14 cellular contexts compared by ENCODE assay signal in the genomic region with DNA sequence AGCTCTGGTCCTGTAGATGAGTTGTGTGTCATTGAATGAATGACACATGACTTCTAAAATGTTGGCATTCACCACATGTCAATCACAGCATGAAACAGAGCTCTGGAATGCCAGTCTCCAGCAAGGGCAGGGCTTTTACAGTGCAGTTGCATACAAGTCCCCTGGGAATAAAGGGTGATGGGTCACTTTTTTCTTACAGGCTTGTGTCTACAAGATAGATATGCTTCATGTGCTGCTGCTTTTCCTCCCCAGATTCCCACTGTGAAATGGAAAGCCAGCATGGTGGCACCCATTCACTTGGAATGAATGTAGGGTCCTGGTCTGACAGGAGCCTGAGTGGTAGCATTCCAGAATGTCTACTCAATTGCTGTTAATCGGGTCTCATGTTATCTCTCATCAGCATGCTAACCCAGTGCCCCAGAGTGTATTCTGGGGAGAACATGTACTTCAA.
A peak's percentile ranks its signal among the peaks of the same experiment; 100 is the strongest.
DNase-seq lines count a peak whose midpoint lies in the region; TF ChIP-seq lines count a peak whose summit lies in the region.
"Had no signal": no experiment of that assay in that cellular context is flagged by ENCODE, and none has a peak within 500 bp of the region (broad histone marks: within the 10 kb centered on the region; RNA-seq: fewer than 3 reads in every experiment).

No MANE protein-coding gene starts in this region.

- no peaks in the 10 kb centered on the region for H3K9me2 ChIP-seq in Loucy (replicated peaks; ENCODE audit: low read depth, low read length)

- in situ Hi-C loops in brain microvascular endothelial cell (cut with HindIII; ENCODE audit: low pct_ligation_motif_present, low sequenced_read_pairs), result no loop called here

- no peaks in the 10 kb centered on the region for H3K9me3 Mint-ChIP-seq in activated CD4-positive, alpha-beta memory T cell treated with anti-CD3 and anti-CD28 coated beads, Interleukin-2, amount 10 ng/mL, durations not matched to agents 7 days and 5 days

- no peaks in the 10 kb centered on the region for H3K36me3 Mint-ChIP-seq in activated CD4-positive, alpha-beta memory T cell treated with anti-CD3 and anti-CD28 coated beads, Interleukin-2, amount 10 ng/mL, durations not matched to agents 7 days and 5 days (ENCODE audit: low read depth)

- no peak overlapping the region for H3K4me3 Mint-ChIP-seq in activated CD4-positive, alpha-beta memory T cell treated with anti-CD3 and anti-CD28 coated beads, Interleukin-2, amount 10 ng/mL, durations not matched to agents 7 days and 5 days

- H3K36me3 ChIP-seq in Loucy (ENCODE audit: insufficient read depth, low read length) (no peaks in the 10 kb centered on the region), brain microvascular endothelial cell (replicated peaks) (no peaks in the 10 kb centered on the region)

- H4K20me1 ChIP-seq in Loucy (ENCODE audit: insufficient read depth, low read length, poor library complexity, severe bottlenecking), result no peaks in the 10 kb centered on the region

- no peaks in the 10 kb centered on the region for H3K9me3 ChIP-seq in Loucy (ENCODE audit: insufficient read depth, low read depth, low read length)

- CTCF ChIA-PET in activated CD4-positive, alpha-beta memory T cell treated with anti-CD3 and anti-CD28 coated beads, Interleukin-2, amount 10 ng/mL, durations not matched to agents 7 days and 5 days (lab: Charles Lee), result no interaction called here

- H2AFZ ChIP-seq in Loucy (ENCODE audit: low read length), result no peak overlapping the region

- H3K27me3 ChIP-seq in Loucy (ENCODE audit: insufficient read depth, low read length, poor library complexity, severe bottlenecking) (no peaks in the 10 kb centered on the region), brain microvascular endothelial cell (replicated peaks) (no peaks in the 10 kb centered on the region)

- no peaks in the 10 kb centered on the region for H3F3A ChIP-seq in Loucy (ENCODE audit: low read depth)

- H3K27me3 Mint-ChIP-seq in activated CD4-positive, alpha-beta memory T cell treated with anti-CD3 and anti-CD28 coated beads, Interleukin-2, amount 10 ng/mL, durations not matched to agents 7 days and 5 days, result peaks cover 2% of the 10 kb centered on the region

- peak; percentile 63 for DNase-seq in AG09309 (ENCODE audit: low read depth)
- DNase-seq in brain microvascular endothelial cell, result peak; percentile 89
- peak; percentile 61 for DNase-seq in kidney glomerular epithelial cell (lab: John Stamatoyannopoulos, UW)
- no peak for DNase-seq in DMS53 treated with DMSO at 0.1 percent for 48 hours (lab: John Stamatoyannopoulos, UW; ENCODE audit: unreplicated experiment)
- DNase-seq in nucleus accumbens (lab: John Stamatoyannopoulos, UW), result no peak
- DNase-seq in amygdala (lab: John Stamatoyannopoulos, UW), result no peak
- no peak for DNase-seq in activated CD4-positive, alpha-beta memory T cell treated with anti-CD3 and anti-CD28 coated beads, Interleukin-2, amount 10 ng/mL, durations not matched to agents 7 days and 5 days
- DNase-seq: activated CD4-positive, alpha-beta T cell treated with anti-CD3 and anti-CD28 coated beads for 1 hour; activated effector memory CD4-positive, alpha-beta T cell treated with Interleukin-2 at 50 U/mL for 16 hours; SHP77; stimulated activated CD4-positive, alpha-beta T cell treated with anti-CD3 and anti-CD28 coated beads, Interleukin-12 subunit alpha, Interleukin-12 subunit beta, amount 100 ng/mL, for 4 hours had no signal

- peak overlapping the region; percentile 22 for H3K4me2 ChIP-seq in Loucy (ENCODE audit: low read depth, low read length, poor library complexity, severe bottlenecking)

- no peaks in the 10 kb centered on the region for H3K79me2 ChIP-seq in Loucy (ENCODE audit: insufficient read depth, low read length)

- TF ChIP-seq CTCF in AG09309 (IDR thresholded peaks at IDR 0.05; ENCODE audit: control insufficient read depth, insufficient read depth, low read depth, low read length, missing control alignments) (no peak), Loucy (conservative IDR thresholded peaks at IDR 0.05; ENCODE audit: low read length) (no peak), brain microvascular endothelial cell (IDR thresholded peaks at IDR 0.05; ENCODE audit: low read depth, low read length, missing control alignments) (no peak)

- H3K27ac ChIP-seq in brain microvascular endothelial cell, result peak overlapping the region; percentile 61
- H3K27ac ChIP-seq: C4-2B, coronary artery had no signal

- H3K4me1 Mint-ChIP-seq in activated CD4-positive, alpha-beta memory T cell treated with anti-CD3 and anti-CD28 coated beads, Interleukin-2, amount 10 ng/mL, durations not matched to agents 7 days and 5 days, result peaks cover 2% of the 10 kb centered on the region

- no peak overlapping the region for H3K27ac Mint-ChIP-seq in activated CD4-positive, alpha-beta memory T cell treated with anti-CD3 and anti-CD28 coated beads, Interleukin-2, amount 10 ng/mL, durations not matched to agents 7 days and 5 days

- no peak overlapping the region for H3K9ac ChIP-seq in Loucy (ENCODE audit: low read depth, low read length, poor library complexity, severe bottlenecking)

- H3K4me3 ChIP-seq in AG09309 (ENCODE audit: control insufficient read depth, low read depth, low read length) (no peak overlapping the region), Loucy (ENCODE audit: low read length, poor library complexity, severe bottlenecking) (no peak overlapping the region), brain microvascular endothelial cell (ENCODE audit: low read depth, low read length) (no peak overlapping the region)
- H3K4me3 ChIP-seq: coronary artery had no signal

- peaks cover 45% of the 10 kb centered on the region for H3K4me1 ChIP-seq in Loucy (ENCODE audit: insufficient read depth, low read length, poor library complexity, severe bottlenecking)

- POLR2A ChIA-PET in activated CD4-positive, alpha-beta memory T cell treated with anti-CD3 and anti-CD28 coated beads, Interleukin-2, amount 10 ng/mL, durations not matched to agents 7 days and 5 days (lab: Charles Lee), result no interaction called here

Comparison
In these comparisons a context has a peak if more than half of its experiments do, and no peak if none do; other contexts are left out.
1. DNase-seq: peak in AG09309 (single experiment), brain microvascular endothelial cell (single experiment) and kidney glomerular epithelial cell (single experiment); none in DMS53 treated with DMSO at 0.1 percent for 48 hours (single experiment), nucleus accumbens (0 of 56), amygdala (0 of 56) and activated CD4-positive, alpha-beta memory T cell treated with anti-CD3 and anti-CD28 coated beads, Interleukin-2, amount 10 ng/mL, durations not matched to agents 7 days and 5 days (single experiment).